ENCODE assay signal across 16 cellular contexts in the genomic region with DNA sequence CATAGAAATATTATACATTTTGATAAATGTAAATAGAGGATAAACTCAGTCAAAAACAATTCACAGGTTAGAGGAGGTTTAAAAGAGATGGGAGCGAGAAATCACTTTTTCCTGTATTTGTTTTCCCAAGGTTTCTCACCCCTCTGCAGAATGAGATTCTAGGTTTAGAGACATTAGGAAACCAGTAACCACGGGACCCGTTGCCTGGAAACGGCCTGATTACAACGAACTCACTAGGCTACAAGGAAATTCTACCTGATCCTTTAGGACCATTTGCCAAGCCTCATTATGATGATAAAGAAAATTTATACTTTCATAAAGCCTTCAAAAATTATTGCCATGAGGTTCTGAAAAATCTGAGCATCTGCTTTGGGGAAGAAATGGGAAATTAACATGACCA.
DNase-seq lines count a peak whose midpoint lies in the region; ATAC-seq and TF ChIP-seq lines count a peak whose summit lies in the region.
"Had no signal": no experiment of that assay in that cellular context is flagged by ENCODE, and none has a peak within 500 bp of the region (broad histone marks: within the 10 kb centered on the region; RNA-seq: fewer than 3 reads in every experiment).

No MANE protein-coding gene starts in this region.

- H3K4me2 ChIP-seq in hepatocyte, result no peak overlapping the region
- H3K4me2 ChIP-seq: smooth muscle cell had no signal

- H3K9me2 ChIP-seq in hepatocyte (replicated peaks; ENCODE audit: insufficient read depth), result no peaks in the 10 kb centered on the region

- intact Hi-C loops in activated CD4-positive, alpha-beta T cell treated with anti-CD3 and anti-CD28 coated beads for 36 hours (cut with DNase I, micrococcal nuclease), result no loop called here

- no peak overlapping the region for H3K27ac ChIP-seq in hepatocyte

- no peak overlapping the region for H3K4me3 Mint-ChIP-seq in activated CD4-positive, alpha-beta T cell treated with anti-CD3 and anti-CD28 coated beads for 36 hours
- H3K4me3 Mint-ChIP-seq: activated T-helper 17 cell treated with anti-CD3 and anti-CD28 coated beads, Interleukin-2, amount 50 U/mL, for 72 hours; central memory CD8-positive, alpha-beta T cell; T-cell had no signal

- no peaks in the 10 kb centered on the region for H4K20me1 ChIP-seq in hepatocyte (ENCODE audit: insufficient read depth, poor library complexity, severe bottlenecking)

- H3K27ac Mint-ChIP-seq in activated CD4-positive, alpha-beta T cell treated with anti-CD3 and anti-CD28 coated beads for 36 hours, result no peak overlapping the region
- H3K27ac Mint-ChIP-seq: activated T-helper 17 cell treated with anti-CD3 and anti-CD28 coated beads, Interleukin-2, amount 50 U/mL, for 72 hours; T-cell had no signal

- no peaks in the 10 kb centered on the region for H3K27me3 ChIP-seq in hepatocyte
- H3K27me3 ChIP-seq: MG63 had no signal

- H3K4me1 Mint-ChIP-seq in activated CD4-positive, alpha-beta T cell treated with anti-CD3 and anti-CD28 coated beads for 36 hours, result no peaks in the 10 kb centered on the region
- H3K4me1 Mint-ChIP-seq: activated T-helper 17 cell treated with anti-CD3 and anti-CD28 coated beads, Interleukin-2, amount 50 U/mL, for 72 hours; central memory CD8-positive, alpha-beta T cell; T-cell had no signal

- no peak overlapping the region for H3K4me3 ChIP-seq in hepatocyte
- H3K4me3 ChIP-seq: MG63, smooth muscle cell had no signal

- CTCF ChIA-PET in activated CD4-positive, alpha-beta T cell treated with anti-CD3 and anti-CD28 coated beads for 36 hours (lab: Charles Lee), result no interaction called here

- H3K36me3 ChIP-seq in hepatocyte (replicated peaks; ENCODE audit: insufficient read depth, low read depth), result no peaks in the 10 kb centered on the region
- H3K36me3 ChIP-seq: MG63 had no signal

- no peaks in the 10 kb centered on the region for H3K9me3 Mint-ChIP-seq in activated CD4-positive, alpha-beta T cell treated with anti-CD3 and anti-CD28 coated beads for 36 hours (ENCODE audit: low read depth)

- 55% methylated on average over 5 of the region's 5 CpGs for WGBS in hepatocyte (ENCODE audit: low lambda C conversion rate, missing lambda C conversion rate)

- no peak for ATAC-seq in activated CD4-positive, alpha-beta T cell treated with anti-CD3 and anti-CD28 coated beads for 36 hours
- no peak for ATAC-seq in GM21619 (IDR thresholded peaks at IDR 0.05; ENCODE audit: unreplicated experiment)
- ATAC-seq: activated T-helper 17 cell treated with anti-CD3 and anti-CD28 coated beads, Interleukin-2, amount 50 U/mL, for 72 hours; left cardiac atrium; T-cell had no signal

- H2AFZ ChIP-seq in hepatocyte, result no peak overlapping the region

- DNase-seq in COR-L47 (lab: John Stamatoyannopoulos, UW), result peak; percentile 53
- peak; percentile 8 for DNase-seq in HT-29 (ENCODE audit: low spot score)
- peak; percentile 90 for DNase-seq in NCI-H2171 (lab: John Stamatoyannopoulos, UW)
- peak; percentile 18 for DNase-seq in hepatocyte (ENCODE audit: low spot score)
- no peak for DNase-seq in activated CD4-positive, alpha-beta T cell treated with anti-CD3 and anti-CD28 coated beads for 36 hours
- DNase-seq in activated effector memory CD4-positive, alpha-beta T cell treated with anti-CD3 and anti-CD28 coated beads, Interleukin-2, amount 50 U/mL, for 16 hours, result no peak
- DNase-seq in activated CD4-positive, alpha-beta T cell treated with anti-CD3 and anti-CD28 coated beads, Interleukin-2, amount 50 U/mL, for 4 hours, result no peak
- DNase-seq: activated CD8-positive, alpha-beta memory T cell treated with anti-CD3 and anti-CD28 coated beads for 24 hours; effector memory CD4-positive, alpha-beta T cell; left cardiac atrium; MG63; T-cell had no signal

- no peaks in the 10 kb centered on the region for H3K4me1 ChIP-seq in hepatocyte (ENCODE audit: insufficient read depth)

- no peak for TF ChIP-seq CTCF in hepatocyte (IDR thresholded peaks at IDR 0.05; ENCODE audit: poor library complexity)

- H3K36me3 Mint-ChIP-seq in activated CD4-positive, alpha-beta T cell treated with anti-CD3 and anti-CD28 coated beads for 36 hours (ENCODE audit: low read depth), result no peaks in the 10 kb centered on the region
- H3K36me3 Mint-ChIP-seq: T-cell had no signal

- no peaks in the 10 kb centered on the region for H3K9me3 ChIP-seq in hepatocyte (ENCODE audit: low read depth)
- H3K9me3 ChIP-seq: MG63 had no signal

- H3K79me2 ChIP-seq in hepatocyte, result no peaks in the 10 kb centered on the region

- H3K27me3 Mint-ChIP-seq in activated CD4-positive, alpha-beta T cell treated with anti-CD3 and anti-CD28 coated beads for 36 hours, result no peaks in the 10 kb centered on the region
- H3K27me3 Mint-ChIP-seq: activated T-helper 17 cell treated with anti-CD3 and anti-CD28 coated beads, Interleukin-2, amount 50 U/mL, for 72 hours; central memory CD8-positive, alpha-beta T cell; T-cell had no signal

- POLR2A ChIA-PET in activated CD4-positive, alpha-beta T cell treated with anti-CD3 and anti-CD28 coated beads for 36 hours (lab: Charles Lee), result no interaction called here

Comparison
In these comparisons a context has a peak if more than half of its experiments do, and no peak if none do; other contexts are left out.
1. DNase-seq: peak in COR-L47 (single experiment), HT-29 (single experiment), NCI-H2171 (single experiment) and hepatocyte (single experiment); none in activated CD4-positive, alpha-beta T cell treated with anti-CD3 and anti-CD28 coated beads for 36 hours (single experiment), activated effector memory CD4-positive, alpha-beta T cell treated with anti-CD3 and anti-CD28 coated beads, Interleukin-2, amount 50 U/mL, for 16 hours (single experiment) and activated CD4-positive, alpha-beta T cell treated with anti-CD3 and anti-CD28 coated beads, Interleukin-2, amount 50 U/mL, for 4 hours (0 of 2).